ENCODE assay signal across 1 cellular context in genomic region chr14:90396342-90397339, GRCh38.
TF ChIP-seq lines count a peak whose summit lies in the region.

Gene CALM1 (plus strand): TSS chr14:90397029. CDS start chr14:90397231, 202 bp downstream.

TF ChIP-seq in GM12878, 131 proteins besides CTCF, POLR2A, EP300 and RAD21 (continued from another document and continues in another):
- peak; percentile 98 for TF ChIP-seq ZNF687 (IDR thresholded peaks at IDR 0.05)
- TF ChIP-seq PBX3 (IDR thresholded peaks at IDR 0.05; ENCODE audit: insufficient replicate concordance, low read depth, low read length), result peak; percentile 92
- peak in 1 of 2 experiments; percentile 61; a peak in 1 of 4 replicates for TF ChIP-seq SRF (IDR thresholded peaks at IDR 0.05; ENCODE audit: low read depth in 2 of 2, low read length in 2 of 2)
- TF ChIP-seq STAT1 (conservative IDR thresholded peaks at IDR 0.05), result peak; percentile 97
- peak; percentile 41 to 92 for TF ChIP-seq EGR1 (IDR thresholded peaks at IDR 0.05; ENCODE audit: borderline replicate concordance in 1 of 2, low read depth in 2 of 2, low read length in 2 of 2)
- TF ChIP-seq E2F4 (IDR thresholded peaks at IDR 0.05; ENCODE audit: low read depth, low read length), result 0 out of 2 replicates have a peak, but pooled peaks have one; percentile 56
- no peak for TF ChIP-seq MTA3 (IDR thresholded peaks at IDR 0.05; ENCODE audit: borderline replicate concordance, low read length)
- TF ChIP-seq SUPT20H (IDR thresholded peaks at IDR 0.05; ENCODE audit: borderline replicate concordance, control insufficient read depth, low read depth, low read length), result no peak
- 0 out of 2 replicates have a peak, but pooled peaks have one; percentile 30 for TF ChIP-seq ZNF592 (IDR thresholded peaks at IDR 0.05)
- 0 out of 2 replicates have a peak, but pooled peaks have one; percentile 49 for TF ChIP-seq ZNF217 (IDR thresholded peaks at IDR 0.05)
- TF ChIP-seq CBX5 (IDR thresholded peaks at IDR 0.05; ENCODE audit: low read depth), result peak; percentile 80; the same call in 1 of the 2 replicates
- TF ChIP-seq BCLAF1 (IDR thresholded peaks at IDR 0.05), result peak; percentile 73; the same call in 1 of the 2 replicates
- TF ChIP-seq TBL1XR1 (IDR thresholded peaks at IDR 0.05; ENCODE audit: low read depth, low read length), result peak; percentile 92
- TF ChIP-seq PKNOX1 (IDR thresholded peaks at IDR 0.05), result no peak
- TF ChIP-seq GATAD2B (conservative IDR thresholded peaks at IDR 0.05; ENCODE audit: low read depth), result peak; percentile 97
- peak; percentile 60; the same call in 1 of the 2 replicates for TF ChIP-seq REST (IDR thresholded peaks at IDR 0.05; ENCODE audit: low read depth, low read length)
- TF ChIP-seq ZBTB40 (IDR thresholded peaks at IDR 0.05; ENCODE audit: borderline replicate concordance), result no peak
- TF ChIP-seq BCL11A (IDR thresholded peaks at IDR 0.05; ENCODE audit: low read depth, low read length), result peak; percentile 53
- TF ChIP-seq SIN3A (IDR thresholded peaks at IDR 0.05; ENCODE audit: low read depth, low read length), result peak; percentile 86
- peak; percentile 79; the same call in 1 of the 2 replicates for TF ChIP-seq PAX5 (IDR thresholded peaks at IDR 0.05; ENCODE audit: borderline replicate concordance, low read depth, low read length)
- no peak for TF ChIP-seq HDGF (IDR thresholded peaks at IDR 0.05)
- peak; percentile 98 for TF ChIP-seq BACH1 (IDR thresholded peaks at IDR 0.05; ENCODE audit: borderline replicate concordance)
- TF ChIP-seq IKZF2 (IDR thresholded peaks at IDR 0.05), result peak; percentile 12 to 36; a peak in 1 of 4 replicates
- no peak for TF ChIP-seq CEBPB (IDR thresholded peaks at IDR 0.05; ENCODE audit: borderline replicate concordance in 1 of 2, low read depth in 2 of 2, low read length in 2 of 2)
